ENCODE assay signal across 7 cellular contexts in the genomic region with DNA sequence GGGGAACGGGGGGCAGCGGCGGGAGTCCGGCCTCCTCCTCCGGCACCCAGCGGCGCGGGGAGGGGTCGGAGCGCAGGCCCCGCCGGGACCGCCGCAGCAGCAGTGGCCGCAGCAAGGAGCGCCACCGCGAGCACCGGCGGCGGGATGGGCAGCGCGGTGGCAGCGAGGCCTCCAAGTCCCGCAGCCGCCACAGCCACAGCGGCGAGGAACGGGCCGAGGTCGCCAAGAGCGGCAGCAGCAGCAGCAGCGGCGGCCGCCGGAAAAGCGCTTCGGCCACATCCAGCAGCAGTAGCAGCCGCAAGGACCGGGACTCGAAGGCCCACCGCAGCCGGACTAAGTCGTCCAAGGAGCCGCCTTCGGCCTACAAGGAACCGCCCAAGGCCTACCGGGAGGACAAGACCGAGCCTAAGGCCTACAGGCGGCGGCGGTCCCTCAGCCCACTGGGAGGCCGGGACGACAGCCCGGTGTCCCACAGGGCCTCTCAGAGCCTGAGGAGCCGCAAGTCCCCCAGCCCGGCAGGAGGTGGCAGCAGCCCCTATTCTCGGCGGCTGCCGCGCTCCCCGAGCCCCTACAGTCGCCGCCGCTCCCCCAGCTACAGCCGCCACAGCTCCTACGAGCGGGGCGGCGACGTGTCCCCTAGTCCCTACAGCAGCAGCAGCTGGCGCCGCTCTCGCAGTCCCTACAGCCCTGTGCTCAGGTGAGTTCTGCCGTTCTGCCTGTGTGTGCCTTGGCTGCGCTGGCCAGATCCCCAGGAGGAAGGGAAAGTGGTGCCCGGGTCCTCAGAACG. TPM values are rescaled to one million over a fixed set of nuclear protein-coding genes. Genes with fewer than 3 reads are reported as not detected.
DNase-seq lines count a peak whose midpoint lies in the region; ATAC-seq, FAIRE-seq and TF ChIP-seq lines count a peak whose summit lies in the region.

No MANE protein-coding gene starts in this region.

- DNase-seq in GM12892 (ENCODE audit: insufficient read length): peak; percentile 40
- peak; percentile 33 for DNase-seq in NCI-H146 treated with DMSO at 0.1 percent for 48 hours (lab: John Stamatoyannopoulos, UW; ENCODE audit: unreplicated experiment)
- DNase-seq in activated CD4-positive, alpha-beta T cell treated with anti-CD3 and anti-CD28 coated beads for 24 hours (ENCODE audit: low read depth in 2 of 2): peak; percentile 38 to 40
- DNase-seq in choroid plexus epithelial cell (ENCODE audit: low read depth): peak; percentile 54
- peak; percentile 92 for DNase-seq in left kidney (ENCODE audit: low read depth, low spot score)
- DNase-seq in stimulated activated CD4-positive, alpha-beta T cell treated with anti-CD3 and anti-CD28 coated beads, Interleukin-2, amount 100 ng/mL, for 4 hours (ENCODE audit: low read depth): peak; percentile 49

- H3K4me3 ChIP-seq in choroid plexus epithelial cell (ENCODE audit: low read depth, low read length): peak overlapping the region; percentile 95

- TF ChIP-seq CTCF in choroid plexus epithelial cell (conservative IDR thresholded peaks at IDR 0.05; ENCODE audit: low read depth, low read length): peak; percentile 51

- peak; percentile 78 for FAIRE-seq in GM12892 (lab: Jason Lieb, UNC)

- ATAC-seq in HG02588 (IDR thresholded peaks at IDR 0.05; ENCODE audit: unreplicated experiment): peak; percentile 27

- TF ChIP-seq POLR2A in GM12892 (IDR thresholded peaks at IDR 0.05; ENCODE audit: low read depth, low read length): 0 out of 2 replicates have a peak, but pooled peaks have one; percentile 5

RNA-seq across cellular contexts. Expression of a gene that starts 1.3 kb away (rescaled TPM):
- polyA plus RNA-seq in GM12892 (2012; ENCODE audit: missing spikeins): 26.2 TPM

Comparison
In these comparisons a context has a peak if more than half of its experiments do, and no peak if none do; other contexts are left out.
1. Peak in every context shown above with its lines: DNase-seq, ATAC-seq and H3K4me3 ChIP-seq.
2. DNase-seq: peak in every context shown above with its lines; median percentile 92 in left kidney; 54 in choroid plexus epithelial cell; 49 in stimulated activated CD4-positive, alpha-beta T cell treated with anti-CD3 and anti-CD28 coated beads, Interleukin-2, amount 100 ng/mL, for 4 hours; 40 in GM12892; 39 in activated CD4-positive, alpha-beta T cell treated with anti-CD3 and anti-CD28 coated beads for 24 hours; 33 in NCI-H146 treated with DMSO at 0.1 percent for 48 hours.